In genomic region chr20:3071610-3072529, GRCh38 we compare ENCODE assay signal across 9 cellular contexts. TPM values are rescaled to one million over a fixed set of nuclear protein-coding genes. Genes with fewer than 3 reads are reported as not detected.
A peak's percentile ranks its signal among the peaks of the same experiment; 100 is the strongest.
DNase-seq lines count a peak whose midpoint lies in the region; ATAC-seq and TF ChIP-seq lines count a peak whose summit lies in the region.
"Had no signal": no experiment of that assay in that cellular context is flagged by ENCODE, and none has a peak within 500 bp of the region (broad histone marks: within the 10 kb centered on the region; RNA-seq: fewer than 3 reads in every experiment).

TSS of gene OXT (plus strand) at chr20:3071620. CDS start at chr20:3071656, 36 bp downstream.

- no peaks in the 10 kb centered on the region for H3K4me1 ChIP-seq in NT2/D1 (ENCODE audit: insufficient read depth, insufficient read length)

- H3K9me3 ChIP-seq in NT2/D1 (ENCODE audit: insufficient read depth, low read length) = peaks cover 5% of the 10 kb centered on the region; the same call in 1 of the 2 replicates

- DNase-seq in NT2/D1 (ENCODE audit: low read depth, low spot score) (no peak), iPS-NIHi7 (ENCODE audit: extremely low spot score) (peak; percentile 63), SIG-M5 treated with dmso at 0.1 percent for 504 hours (lab: John Stamatoyannopoulos, UW; ENCODE audit: unreplicated experiment) (no peak), AG08395 (ENCODE audit: low spot score) (no peak), HFFc6 (no peak)
- peak; percentile 81 for DNase-seq in activated naive CD4-positive, alpha-beta T cell treated with anti-CD3 and anti-CD28 coated beads, Interleukin-2, amount 10 ng/mL, durations not matched to agents 7 days and 5 days
- peak; percentile 54 to 58 for DNase-seq in stimulated activated CD4-positive, alpha-beta T cell treated with anti-CD3 and anti-CD28 coated beads, Interleukin-2, amount 100 ng/mL, for 48 hours

- no peaks in the 10 kb centered on the region for H3K9me3 Mint-ChIP-seq in activated naive CD4-positive, alpha-beta T cell treated with anti-CD3 and anti-CD28 coated beads, Interleukin-2, amount 10 ng/mL, durations not matched to agents 7 days and 5 days
- no peaks in the 10 kb centered on the region for H3K9me3 Mint-ChIP-seq in HFFc6

- peak within 1 kb of the TSS; percentile 60 for H3K27ac Mint-ChIP-seq in activated naive CD4-positive, alpha-beta T cell treated with anti-CD3 and anti-CD28 coated beads, Interleukin-2, amount 10 ng/mL, durations not matched to agents 7 days and 5 days
- no peak within 1 kb of the TSS for H3K27ac Mint-ChIP-seq in HFFc6

- CTCF ChIA-PET in activated naive CD4-positive, alpha-beta T cell treated with anti-CD3 and anti-CD28 coated beads, Interleukin-2, amount 10 ng/mL, durations not matched to agents 7 days and 5 days (lab: Charles Lee) = interaction anchor here (0.5 kb wide), 1 partner anchor 548 kb away, joined by 3 read pairs; no protein-coding TSS in a partner anchor

- H3K4me1 Mint-ChIP-seq in activated naive CD4-positive, alpha-beta T cell treated with anti-CD3 and anti-CD28 coated beads, Interleukin-2, amount 10 ng/mL, durations not matched to agents 7 days and 5 days = peaks cover 39% of the 10 kb centered on the region
- H3K4me1 Mint-ChIP-seq in HFFc6 (ENCODE audit: low read depth) = peaks cover 18% of the 10 kb centered on the region

- peak within 1 kb of the TSS; percentile 26 for H3K4me3 ChIP-seq in NT2/D1 (ENCODE audit: insufficient read length, low read depth)

- H3K27me3 ChIP-seq in NT2/D1 (ENCODE audit: insufficient read depth, insufficient read length) = peaks cover 24% of the 10 kb centered on the region

- H3K36me3 Mint-ChIP-seq in activated naive CD4-positive, alpha-beta T cell treated with anti-CD3 and anti-CD28 coated beads, Interleukin-2, amount 10 ng/mL, durations not matched to agents 7 days and 5 days = peaks cover 1% of the 10 kb centered on the region
- H3K36me3 Mint-ChIP-seq in HFFc6 (ENCODE audit: low read depth) = no peaks in the 10 kb centered on the region

- H3K27me3 Mint-ChIP-seq in activated naive CD4-positive, alpha-beta T cell treated with anti-CD3 and anti-CD28 coated beads, Interleukin-2, amount 10 ng/mL, durations not matched to agents 7 days and 5 days = peaks cover 33% of the 10 kb centered on the region
- H3K27me3 Mint-ChIP-seq in HFFc6 (ENCODE audit: insufficient read depth) = peaks cover 25% of the 10 kb centered on the region

- H3K36me3 ChIP-seq in NT2/D1 (ENCODE audit: insufficient read depth, insufficient read length, low read length) = no peaks in the 10 kb centered on the region

- no peak for ATAC-seq in HG03469 (IDR thresholded peaks at IDR 0.05; ENCODE audit: unreplicated experiment)

- no peak for TF ChIP-seq CTCF in HFFc6 (IDR thresholded peaks at IDR 0.05)

- peak within 1 kb of the TSS; percentile 33 for H3K9ac ChIP-seq in NT2/D1 (ENCODE audit: insufficient read length, low read depth)

- peak within 1 kb of the TSS; percentile 75 for H3K4me3 Mint-ChIP-seq in activated naive CD4-positive, alpha-beta T cell treated with anti-CD3 and anti-CD28 coated beads, Interleukin-2, amount 10 ng/mL, durations not matched to agents 7 days and 5 days
- no peak within 1 kb of the TSS for H3K4me3 Mint-ChIP-seq in HFFc6

RNA-seq across cellular contexts. Expression of gene OXT, which starts in this region (rescaled TPM):
- total RNA-seq in HFFc6 (2021; fragmentation: NEBNext Ultra II Directional; extraction: Animal tissue kit (Norgen Biotek cat#: 25700)) = not detected
- total RNA-seq: HT1080 had no signal

Comparison
In these comparisons a context has a peak if more than half of its experiments do, and no peak if none do; other contexts are left out.
1. DNase-seq: peak in activated naive CD4-positive, alpha-beta T cell treated with anti-CD3 and anti-CD28 coated beads, Interleukin-2, amount 10 ng/mL, durations not matched to agents 7 days and 5 days (single experiment), iPS-NIHi7 (single experiment) and stimulated activated CD4-positive, alpha-beta T cell treated with anti-CD3 and anti-CD28 coated beads, Interleukin-2, amount 100 ng/mL, for 48 hours (2 of 2); none in NT2/D1 (single experiment), SIG-M5 treated with dmso at 0.1 percent for 504 hours (single experiment), AG08395 (single experiment) and HFFc6 (single experiment).